ENCODE assay signal across 26 cellular contexts in genomic region chr2:120425014-120425413, GRCh38.
"Had no signal": no experiment of that assay in that cellular context is flagged by ENCODE, and none has a peak within 500 bp of the region (broad histone marks: within the 10 kb centered on the region; RNA-seq: fewer than 3 reads in every experiment).

No MANE protein-coding gene starts in this region.

- H3K36me3 ChIP-seq: cardiac muscle cell, esophagus muscularis mucosa, neural progenitor cell, sigmoid colon, thyroid gland had no signal

- H3K36me3 Mint-ChIP-seq: naive thymus-derived CD8-positive, alpha-beta T cell; neural progenitor cell had no signal

- H3K4me2 ChIP-seq: hepatocyte, neural progenitor cell, SK-N-SH had no signal

- H3K4me3 Mint-ChIP-seq: activated naive CD8-positive, alpha-beta T cell treated with anti-CD3 and anti-CD28 coated beads, Interleukin-2, amount 50 U/mL, for 24 hours; activated T-helper 1 cell treated with anti-CD3 and anti-CD28 coated beads, Interleukin-12 subunit alpha, Interleukin-12 subunit beta, Interleukin-2, Interleukin-4 antibody, amounts not matched to agents 30 ng/mL and 10 ng/mL and 1 ng/mL, durations not matched to agents 14 hours and 24 hours and 36 hours; naive thymus-derived CD8-positive, alpha-beta T cell; neural progenitor cell had no signal

- H3K9me3 Mint-ChIP-seq: activated naive CD8-positive, alpha-beta T cell treated with anti-CD3 and anti-CD28 coated beads, Interleukin-2, amount 50 U/mL, for 24 hours; activated T-helper 1 cell treated with anti-CD3 and anti-CD28 coated beads, Interleukin-12 subunit alpha, Interleukin-12 subunit beta, Interleukin-2, Interleukin-4 antibody, amounts not matched to agents 30 ng/mL and 10 ng/mL and 1 ng/mL, durations not matched to agents 14 hours and 24 hours and 36 hours; naive thymus-derived CD8-positive, alpha-beta T cell; neural progenitor cell had no signal

- H3K4me1 Mint-ChIP-seq: activated naive CD8-positive, alpha-beta T cell treated with anti-CD3 and anti-CD28 coated beads, Interleukin-2, amount 50 U/mL, for 24 hours; naive thymus-derived CD8-positive, alpha-beta T cell had no signal

- H3K27me3 Mint-ChIP-seq: activated naive CD8-positive, alpha-beta T cell treated with anti-CD3 and anti-CD28 coated beads, Interleukin-2, amount 50 U/mL, for 24 hours had no signal

- DNase-seq: activated CD4-positive, alpha-beta T cell treated with anti-CD3 and anti-CD28 coated beads for 1 hour; activated CD4-positive, alpha-beta T cell treated with anti-CD3 and anti-CD28 coated beads, Interleukin-2, amount 50 U/mL, for 1 hour; activated gamma-delta T cell; activated naive CD4-positive, alpha-beta T cell treated with anti-CD3 and anti-CD28 coated beads, Interleukin-2, amount 50 U/mL, for 16 hours; activated naive CD8-positive, alpha-beta T cell treated with anti-CD3 and anti-CD28 coated beads, Interleukin-2, amount 50 U/mL, for 24 hours; activated T-cell treated with anti-CD3 and anti-CD28 coated beads for 4 hours; body of pancreas; dermis blood vessel endothelial cell; effector memory CD4-positive, alpha-beta T cell; glutamatergic neuron; left cardiac atrium; naive thymus-derived CD8-positive, alpha-beta T cell; sigmoid colon; SK-N-SH; stimulated activated CD4-positive, alpha-beta T cell treated with anti-CD3 and anti-CD28 coated beads, Interleukin-4, amount 100 ng/mL, for 24 hours; stimulated activated naive CD8-positive, alpha-beta T cell treated with anti-CD3 and anti-CD28 coated beads, Interleukin-15, Interleukin-2, amounts not matched to agents 100 U/mL and 50 U/mL, for 24 hours; substantia nigra; thyroid gland had no signal

- H3K4me1 ChIP-seq: body of pancreas, esophagus muscularis mucosa, sigmoid colon, thyroid gland had no signal

- H3K27ac Mint-ChIP-seq: activated naive CD8-positive, alpha-beta T cell treated with anti-CD3 and anti-CD28 coated beads, Interleukin-2, amount 50 U/mL, for 24 hours; activated T-helper 1 cell treated with anti-CD3 and anti-CD28 coated beads, Interleukin-12 subunit alpha, Interleukin-12 subunit beta, Interleukin-2, Interleukin-4 antibody, amounts not matched to agents 30 ng/mL and 10 ng/mL and 1 ng/mL, durations not matched to agents 14 hours and 24 hours and 36 hours; naive thymus-derived CD8-positive, alpha-beta T cell; neural progenitor cell had no signal

- H3K79me2 ChIP-seq: hepatocyte had no signal

- H3K9ac ChIP-seq: neural progenitor cell, SK-N-SH had no signal

- H3K4me3 ChIP-seq: body of pancreas, cardiac muscle cell, esophagus muscularis mucosa, hepatocyte, neural progenitor cell, sigmoid colon, thyroid gland had no signal

- FAIRE-seq: frontal cortex, urothelium cell line had no signal

- H3K9me3 ChIP-seq: body of pancreas, esophagus muscularis mucosa, sigmoid colon, SK-N-SH, thyroid gland had no signal

- H3K27me3 ChIP-seq: body of pancreas, thyroid gland had no signal

- H3K27ac ChIP-seq: body of pancreas, cardiac muscle cell, esophagus muscularis mucosa, hepatocyte, neural progenitor cell, sigmoid colon, thyroid gland, VCaP had no signal

- H2AFZ ChIP-seq: hepatocyte, neural progenitor cell had no signal
